In the genomic region with DNA sequence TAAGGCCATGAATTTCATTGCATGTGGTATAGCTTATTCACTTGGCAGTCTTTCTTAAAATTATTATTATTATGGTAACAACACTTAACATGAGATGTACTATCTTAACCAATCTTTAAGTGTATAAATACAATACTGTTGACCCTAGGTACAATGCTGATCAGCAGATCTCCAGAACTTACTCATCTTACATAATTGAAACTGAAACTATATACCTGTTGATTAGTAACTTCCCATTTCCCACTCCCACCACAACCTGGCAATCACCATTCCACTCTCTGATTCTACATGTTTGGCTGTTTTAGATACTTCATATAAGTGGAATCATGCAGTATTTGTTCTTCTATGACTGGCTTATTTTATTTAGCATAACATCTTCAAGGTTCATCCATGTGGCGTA, we compare ENCODE assay signal across 21 cellular contexts.
A peak's percentile ranks its signal among the peaks of the same experiment; 100 is the strongest.
DNase-seq lines count a peak whose midpoint lies in the region; ATAC-seq, FAIRE-seq and TF ChIP-seq lines count a peak whose summit lies in the region.
"Had no signal": no experiment of that assay in that cellular context is flagged by ENCODE, and none has a peak within 500 bp of the region (broad histone marks: within the 10 kb centered on the region; RNA-seq: fewer than 3 reads in every experiment).

No MANE protein-coding gene starts in this region.

- POLR2A ChIA-PET in GM12878 (lab: Charles Lee) = interaction anchor here (0.6 kb wide), 1 partner anchor 760 kb away, joined by 8 read pairs; no protein-coding TSS in a partner anchor

- TF ChIP-seq RAD21 in GM12878 (IDR thresholded peaks at IDR 0.05; ENCODE audit: insufficient read depth, low read depth, low read length) = no peak

- H3K79me2 ChIP-seq in GM12878 (ENCODE audit: control insufficient read depth, insufficient read depth, low read length) = no peaks in the 10 kb centered on the region

- H3K27me3 ChIP-seq in GM12878 (replicated peaks in 1 of 2; ENCODE audit: control insufficient read depth in 2 of 2, insufficient read depth in 2 of 2, low read length in 1 of 2) = no peaks in the 10 kb centered on the region
- H3K27me3 ChIP-seq: SJCRH30 had no signal

- no peaks in the 10 kb centered on the region for H3K36me3 ChIP-seq in GM12878 (ENCODE audit: control insufficient read depth in 2 of 2, insufficient read depth in 2 of 2, low read length in 1 of 2)
- H3K36me3 ChIP-seq: SJCRH30 had no signal

- no peak overlapping the region for H3K27ac ChIP-seq in GM12878 (ENCODE audit: control insufficient read depth, insufficient read depth)
- H3K27ac ChIP-seq: A549, RWPE1, SJCRH30 had no signal

- in situ Hi-C loops in GM12878 (cut with MboI) = no loop called here

- no peak overlapping the region for H3K4me2 ChIP-seq in GM12878 (ENCODE audit: control insufficient read depth, insufficient read depth)
- H3K4me2 ChIP-seq: A549 had no signal

- peak; percentile 40 for ATAC-seq in GM18868 (IDR thresholded peaks at IDR 0.05; ENCODE audit: unreplicated experiment)
- peak; percentile 38 for ATAC-seq in GM21619 (IDR thresholded peaks at IDR 0.05; ENCODE audit: unreplicated experiment)
- ATAC-seq in HG03354 (IDR thresholded peaks at IDR 0.05; ENCODE audit: poor library complexity, severe bottlenecking, unreplicated experiment) = peak; percentile 58
- ATAC-seq in GM12878 = peak; percentile 47; the same call in 2 of the 3 replicates
- no peak for ATAC-seq in HG03442 (IDR thresholded peaks at IDR 0.05; ENCODE audit: unreplicated experiment)
- ATAC-seq: A549, T-helper 17 cell had no signal

- no peak overlapping the region for H3K9ac ChIP-seq in GM12878 (ENCODE audit: control insufficient read depth, insufficient read depth, low read length)

- TF ChIP-seq CTCF in GM12878 (IDR thresholded peaks at IDR 0.05 in 2 of 3, conservative IDR thresholded peaks at IDR 0.05 in 1 of 3; ENCODE audit: control insufficient read depth in 2 of 3, extremely low read depth in 1 of 3, insufficient read depth in 1 of 3, low read depth in 3 of 3, low read length in 3 of 3) = no peak

- DNase-seq in GM12878 (ENCODE audit: low read depth, low spot score) = no peak
- DNase-seq in posterior vena cava (ENCODE audit: low spot score) = no peak
- no peak for DNase-seq in NOMO-1 treated with DMSO at 0.1 percent for 48 hours (lab: John Stamatoyannopoulos, UW; ENCODE audit: unreplicated experiment)
- DNase-seq: C1 segment of cervical spinal cord; DMS 273 treated with DMSO at 0.1 percent for 48 hours; H9; NCI-H1417; NCI-H1930; NCI-H2171; NCI-H446; NCI-H69; NK-92 treated with Interleukin-12 subunit alpha and Interleukin-12 subunit beta, amount 100 ng/mL, for 24 hours; OCI-M1; SJCRH30; T-helper 17 cell had no signal

- TF ChIP-seq POLR2A in GM12878 (IDR thresholded peaks at IDR 0.05; ENCODE audit: low read depth, low read length) = no peak

- SMC1A ChIA-PET in GM12878 (lab: Charles Lee; ENCODE audit: uncharacterized antibody, unreplicated experiment) = interaction anchor here (0.7 kb wide), 1 partner anchor 643 kb away, joined by 3 read pairs; no protein-coding TSS in a partner anchor

- no TSS peak for BruUV-seq in GM12878 (replicated peaks; lab: Mats Ljungman, UMichigan)

- no peak for FAIRE-seq in GM12878 (lab: Jason Lieb, UNC)
- FAIRE-seq: A549 had no signal

- H4K20me1 ChIP-seq in GM12878 (ENCODE audit: control insufficient read depth, insufficient read depth) = no peaks in the 10 kb centered on the region

- no peaks in the 10 kb centered on the region for H3K4me1 ChIP-seq in GM12878 (ENCODE audit: control insufficient read depth, insufficient read depth, low read length)
- H3K4me1 ChIP-seq: A549 had no signal

- CTCF ChIA-PET in GM12878 (lab: Yijun Ruan, JAX) = no interaction called here

- H3K4me3 ChIP-seq in GM12878 = no peak overlapping the region
- H3K4me3 ChIP-seq: A549, SJCRH30 had no signal

- intact Hi-C loops in GM12878 (cut with micrococcal nuclease; ENCODE audit: unreplicated experiment) (no loop called here), posterior vena cava (cut with DNase I) (no loop called here)

- H2AFZ ChIP-seq in GM12878 (ENCODE audit: control insufficient read depth, low read depth, low read length) = no peak overlapping the region

- H3K9me3 ChIP-seq in GM12878 (replicated peaks; ENCODE audit: control insufficient read depth, insufficient read depth, low read length) = no peaks in the 10 kb centered on the region
- H3K9me3 ChIP-seq: A549, SJCRH30 had no signal

- 82% methylated on average over 1 of the region's 1 CpG for WGBS in GM12878 (ENCODE audit: insufficient coverage, insufficient replicate concordance, low lambda C conversion rate, missing lambda C conversion rate)

- RAD21 ChIA-PET in GM12878 (lab: Charles Lee; ENCODE audit: unreplicated experiment) = no interaction called here

- TF ChIP-seq EP300 in GM12878 (IDR thresholded peaks at IDR 0.05; ENCODE audit: borderline replicate concordance in 1 of 2, control insufficient read depth in 1 of 2, low read depth in 2 of 2, low read length in 2 of 2) = no peak

TF ChIP-seq in GM12878, 131 proteins besides CTCF, POLR2A, EP300 and RAD21:
- 0 out of 2 replicates have a peak, but pooled peaks have one; percentile 10 for TF ChIP-seq RUNX3 (IDR thresholded peaks at IDR 0.05; ENCODE audit: low read length)
- TF ChIP-seq, protein P1, sequence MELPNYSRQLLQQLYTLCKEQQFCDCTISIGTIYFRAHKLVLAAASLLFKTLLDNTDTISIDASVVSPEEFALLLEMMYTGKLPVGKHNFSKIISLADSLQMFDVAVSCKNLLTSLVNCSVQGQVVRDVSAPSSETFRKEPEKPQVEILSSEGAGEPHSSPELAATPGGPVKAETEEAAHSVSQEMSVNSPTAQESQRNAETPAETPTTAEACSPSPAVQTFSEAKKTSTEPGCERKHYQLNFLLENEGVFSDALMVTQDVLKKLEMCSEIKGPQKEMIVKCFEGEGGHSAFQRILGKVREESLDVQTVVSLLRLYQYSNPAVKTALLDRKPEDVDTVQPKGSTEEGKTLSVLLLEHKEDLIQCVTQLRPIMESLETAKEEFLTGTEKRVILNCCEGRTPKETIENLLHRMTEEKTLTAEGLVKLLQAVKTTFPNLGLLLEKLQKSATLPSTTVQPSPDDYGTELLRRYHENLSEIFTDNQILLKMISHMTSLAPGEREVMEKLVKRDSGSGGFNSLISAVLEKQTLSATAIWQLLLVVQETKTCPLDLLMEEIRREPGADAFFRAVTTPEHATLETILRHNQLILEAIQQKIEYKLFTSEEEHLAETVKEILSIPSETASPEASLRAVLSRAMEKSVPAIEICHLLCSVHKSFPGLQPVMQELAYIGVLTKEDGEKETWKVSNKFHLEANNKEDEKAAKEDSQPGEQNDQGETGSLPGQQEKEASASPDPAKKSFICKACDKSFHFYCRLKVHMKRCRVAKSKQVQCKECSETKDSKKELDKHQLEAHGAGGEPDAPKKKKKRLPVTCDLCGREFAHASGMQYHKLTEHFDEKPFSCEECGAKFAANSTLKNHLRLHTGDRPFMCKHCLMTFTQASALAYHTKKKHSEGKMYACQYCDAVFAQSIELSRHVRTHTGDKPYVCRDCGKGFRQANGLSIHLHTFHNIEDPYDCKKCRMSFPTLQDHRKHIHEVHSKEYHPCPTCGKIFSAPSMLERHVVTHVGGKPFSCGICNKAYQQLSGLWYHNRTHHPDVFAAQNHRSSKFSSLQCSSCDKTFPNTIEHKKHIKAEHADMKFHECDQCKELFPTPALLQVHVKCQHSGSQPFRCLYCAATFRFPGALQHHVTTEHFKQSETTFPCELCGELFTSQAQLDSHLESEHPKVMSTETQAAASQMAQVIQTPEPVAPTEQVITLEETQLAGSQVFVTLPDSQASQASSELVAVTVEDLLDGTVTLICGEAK (IDR thresholded peaks at IDR 0.05; ENCODE audit: borderline replicate concordance) = no peak
